Comparison of ENCODE assay signal across 9 cellular contexts in genomic region chr3:55339390-55339789, GRCh38.
"Had no signal": no experiment of that assay in that cellular context is flagged by ENCODE, and none has a peak within 500 bp of the region (broad histone marks: within the 10 kb centered on the region; RNA-seq: fewer than 3 reads in every experiment).

No MANE protein-coding gene starts in this region.

- H3K36me3 ChIP-seq: HAP-1 had no signal

- H3K4me2 ChIP-seq: GM23338 had no signal

- H3K27ac ChIP-seq: GM23248 had no signal

- DNase-seq: GM23248, GOT3, H7, H9, HCEC 1CT, HFFc6 had no signal

- H2AFZ ChIP-seq: GM23248, GM23338 had no signal

- H3K4me1 ChIP-seq: HAP-1 had no signal

- H3K4me3 ChIP-seq: GM23248, GM23338, HAP-1 had no signal

- H3K9ac ChIP-seq: GM23248 had no signal

- H3K9me3 ChIP-seq: HAP-1 had no signal

- ATAC-seq: GM23338, HCT116 had no signal
